Comparison of ENCODE assay signal across 11 cellular contexts in the genomic region with DNA sequence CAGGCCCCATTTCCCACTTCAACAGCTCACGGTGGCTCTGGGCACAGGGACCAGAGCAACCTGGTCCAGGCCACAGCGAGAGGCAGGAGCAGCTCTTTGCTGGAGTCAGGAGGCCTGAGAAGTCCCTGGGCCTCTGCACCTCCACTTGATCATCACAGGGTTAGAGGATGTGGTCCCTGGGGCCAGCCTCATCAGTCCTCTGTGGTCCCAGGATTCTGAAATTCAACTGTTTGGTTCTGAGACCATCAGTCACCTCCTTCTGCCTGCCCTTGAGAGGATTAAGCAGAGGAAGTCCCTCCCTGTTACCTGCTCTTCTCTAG. TPM values are rescaled to one million over a fixed set of nuclear protein-coding genes. Genes with fewer than 3 reads are reported as not detected.
DNase-seq lines count a peak whose midpoint lies in the region; ATAC-seq and TF ChIP-seq lines count a peak whose summit lies in the region.
"Had no signal": no experiment of that assay in that cellular context is flagged by ENCODE, and none has a peak within 500 bp of the region (broad histone marks: within the 10 kb centered on the region; RNA-seq: fewer than 3 reads in every experiment).

No MANE protein-coding gene starts in this region.

- H3K36me3 ChIP-seq in ACC112 (ENCODE audit: insufficient read depth, low read length) (no peaks in the 10 kb centered on the region), HUES64 (ENCODE audit: insufficient read depth, low read length) (no peaks in the 10 kb centered on the region)

- H3K4me3 Mint-ChIP-seq in effector memory CD8-positive, alpha-beta T cell: peak overlapping the region; percentile 60 to 71
- no peak overlapping the region for H3K4me3 Mint-ChIP-seq in osteocyte (ENCODE audit: unreplicated experiment)

- H3K79me2 ChIP-seq in ACC112 (ENCODE audit: control insufficient read depth, insufficient read depth, low read length, unreplicated experiment): no peaks in the 10 kb centered on the region

- no peaks in the 10 kb centered on the region for H3K9me3 Mint-ChIP-seq in effector memory CD8-positive, alpha-beta T cell
- no peaks in the 10 kb centered on the region for H3K9me3 Mint-ChIP-seq in osteocyte (ENCODE audit: unreplicated experiment)

- DNase-seq in effector memory CD8-positive, alpha-beta T cell: no peak
- no peak for DNase-seq in osteocyte (ENCODE audit: extremely low spot score, unreplicated experiment)
- no peak for DNase-seq in anterior cingulate cortex (lab: John Stamatoyannopoulos, UW)
- DNase-seq in NCI-H345 treated with DMSO at 0.1 percent for 48 hours (lab: John Stamatoyannopoulos, UW; ENCODE audit: unreplicated experiment): no peak
- DNase-seq: MV-4-11, NCI-H510A had no signal

- H3K27me3 ChIP-seq in ACC112 (ENCODE audit: insufficient read depth, low read length): no peaks in the 10 kb centered on the region
- no peaks in the 10 kb centered on the region for H3K27me3 ChIP-seq in HUES64 (ENCODE audit: insufficient read depth, low read length)

- 0 out of 2 replicates have a peak, but pooled peaks cover 2% of the 10 kb centered on the region for H3K9me3 ChIP-seq in HUES64 (ENCODE audit: insufficient read depth, low read depth, low read length)

- H3K27ac Mint-ChIP-seq in effector memory CD8-positive, alpha-beta T cell: peak overlapping the region; percentile 96 to 98
- H3K27ac Mint-ChIP-seq in osteocyte (ENCODE audit: unreplicated experiment): peak overlapping the region; percentile 64

- H3K4me3 ChIP-seq in ACC112 (ENCODE audit: low read depth, low read length): no peak overlapping the region
- no peak overlapping the region for H3K4me3 ChIP-seq in HUES64 (ENCODE audit: low read length)

- peaks cover 61 to 63% of the 10 kb centered on the region in 2 donors for H3K4me1 Mint-ChIP-seq in effector memory CD8-positive, alpha-beta T cell (ENCODE audit: low read depth in 2 of 2)
- H3K4me1 Mint-ChIP-seq in osteocyte (ENCODE audit: unreplicated experiment): peaks cover 52% of the 10 kb centered on the region

- H3K9ac ChIP-seq in HUES64 (ENCODE audit: low read depth, low read length): no peak overlapping the region

- TF ChIP-seq CTCF in osteocyte (IDR thresholded peaks at IDR 0.05): no peak

- ATAC-seq in effector memory CD8-positive, alpha-beta T cell (replicated peaks): no peak
- ATAC-seq in GM18858 (IDR thresholded peaks at IDR 0.05; ENCODE audit: unreplicated experiment): no peak
- ATAC-seq in HG02840 (IDR thresholded peaks at IDR 0.05; ENCODE audit: low FRiP score, unreplicated experiment): no peak

- WGBS in HUES64: 83% methylated on average over 2 of the region's 2 CpGs

- peaks cover 22% of the 10 kb centered on the region for H3K36me3 Mint-ChIP-seq in effector memory CD8-positive, alpha-beta T cell (ENCODE audit: insufficient read depth)
- H3K36me3 Mint-ChIP-seq in osteocyte (ENCODE audit: unreplicated experiment): no peaks in the 10 kb centered on the region

- peak overlapping the region; percentile 14 for H2AFZ ChIP-seq in ACC112 (ENCODE audit: low read length, unreplicated experiment)

- no peaks in the 10 kb centered on the region for H3K27me3 Mint-ChIP-seq in effector memory CD8-positive, alpha-beta T cell
- H3K27me3 Mint-ChIP-seq in osteocyte (ENCODE audit: unreplicated experiment): no peaks in the 10 kb centered on the region

- H3K27ac ChIP-seq in ACC112 (ENCODE audit: low read depth, low read length) (peak overlapping the region; percentile 90), HUES64 (ENCODE audit: low read depth, low read length) (peak overlapping the region; percentile 95; the same call in 1 of the 2 replicates)
- H3K27ac ChIP-seq: C4-2B had no signal

- peaks cover 55% of the 10 kb centered on the region for H3K4me1 ChIP-seq in ACC112 (ENCODE audit: control insufficient read depth, insufficient read depth, low read length, unreplicated experiment)
- H3K4me1 ChIP-seq in HUES64 (ENCODE audit: insufficient read depth, low read length): peaks cover 38% of the 10 kb centered on the region

RNA-seq across cellular contexts. Expression of a gene that starts 24.9 kb away (rescaled TPM):
- 2.9 TPM for polyA plus RNA-seq in HUES64 (2013, experiment 1 of 2)
- polyA plus RNA-seq in HUES64 (2013, experiment 2 of 2): 3.7 TPM
- 8.1 and 9.6 TPM in 2 replicates for total RNA-seq in osteocyte
